8 cellular contexts compared by ENCODE assay signal in the genomic region with DNA sequence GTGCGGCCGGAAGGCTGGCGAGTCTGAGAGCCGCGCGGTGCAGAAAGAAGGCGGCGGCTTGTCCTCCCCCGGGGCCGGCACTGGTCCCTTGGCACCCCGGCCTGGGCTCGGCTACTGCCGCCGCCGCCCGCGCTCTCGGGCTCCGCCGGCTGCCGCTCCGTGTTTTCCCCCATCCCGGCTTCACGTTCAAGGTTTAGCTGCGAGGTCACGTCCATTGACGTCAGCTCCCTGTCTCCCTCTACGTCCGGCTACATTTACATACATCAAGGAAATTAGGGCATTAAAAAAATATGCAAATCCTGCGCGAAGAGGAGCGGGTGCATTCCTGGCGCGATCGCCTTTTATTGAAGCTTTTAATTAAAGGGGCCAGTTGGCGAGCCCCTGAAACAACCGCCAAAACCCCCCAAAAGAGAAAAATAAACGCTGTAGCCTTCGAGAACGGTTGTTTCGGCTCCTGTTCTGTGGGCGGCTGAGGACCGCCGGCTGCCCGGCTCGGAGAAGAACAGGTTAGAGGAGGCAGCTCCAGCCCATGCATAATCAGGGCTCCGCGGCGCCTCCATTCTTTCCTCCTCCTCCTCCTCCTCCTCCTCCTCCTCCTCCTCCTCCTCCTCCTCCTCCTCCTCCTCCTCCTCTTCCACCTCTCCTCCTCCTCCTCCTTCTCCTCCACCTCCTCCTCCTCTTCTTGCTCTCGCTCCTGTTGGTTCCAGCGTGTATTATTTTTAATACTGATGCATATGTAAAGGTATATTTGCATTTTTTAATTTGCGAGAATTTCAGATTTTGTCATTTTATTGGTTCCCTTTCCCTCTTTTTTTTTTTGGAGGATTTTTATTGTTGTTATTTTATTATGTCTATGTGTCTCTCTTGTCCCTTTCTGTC.
DNase-seq lines count a peak whose midpoint lies in the region; ATAC-seq and TF ChIP-seq lines count a peak whose summit lies in the region.

No MANE protein-coding gene starts in this region.

- peak overlapping the region; percentile 88 to 97 (median 94) for H3K4me3 Mint-ChIP-seq in brain
- peak overlapping the region; percentile 72 to 88 for H3K4me3 Mint-ChIP-seq in stimulated activated naive CD8-positive, alpha-beta T cell treated with anti-CD3 and anti-CD28 coated beads, Interleukin-15, amount 100 ng/mL, for 72 hours

- TF ChIP-seq CTCF in brain (conservative IDR thresholded peaks at IDR 0.05) (no peak), kidney epithelial cell (IDR thresholded peaks at IDR 0.05; ENCODE audit: insufficient read depth, low read length, poor library complexity, severe bottlenecking) (no peak)

- peaks cover 77% of the 10 kb centered on the region for H3K27me3 Mint-ChIP-seq in brain
- H3K27me3 Mint-ChIP-seq in stimulated activated naive CD8-positive, alpha-beta T cell treated with anti-CD3 and anti-CD28 coated beads, Interleukin-15, amount 100 ng/mL, for 72 hours, result peaks cover 100% of the 10 kb centered on the region

- H3K36me3 ChIP-seq in kidney epithelial cell (ENCODE audit: control insufficient read depth, insufficient read depth, low read length), result no peaks in the 10 kb centered on the region

- peak; percentile 47 for DNase-seq in CD1c-positive myeloid dendritic cell (ENCODE audit: extremely low spot score)
- DNase-seq in NCI-H82 (lab: John Stamatoyannopoulos, UW), result peak; percentile 87
- no peak for DNase-seq in kidney epithelial cell (ENCODE audit: low read depth)
- peak in 1 of 2 donors; percentile 55 for DNase-seq in stimulated activated naive CD8-positive, alpha-beta T cell treated with anti-CD3 and anti-CD28 coated beads, Interleukin-15, amount 100 ng/mL, for 72 hours
- no peak for DNase-seq in GM19238 (ENCODE audit: insufficient read length, low spot score)

- H3K27me3 ChIP-seq in kidney epithelial cell (ENCODE audit: control insufficient read depth, insufficient read depth, low read length), result peaks cover 90% of the 10 kb centered on the region

- peaks cover 0 to 54% (median 8%) of the 10 kb centered on the region in 5 experiments for H3K9me3 Mint-ChIP-seq in brain
- no peaks in the 10 kb centered on the region for H3K9me3 Mint-ChIP-seq in stimulated activated naive CD8-positive, alpha-beta T cell treated with anti-CD3 and anti-CD28 coated beads, Interleukin-15, amount 100 ng/mL, for 72 hours

- peak overlapping the region; percentile 97 to 100 (median 99) for H3K27ac Mint-ChIP-seq in brain
- peak overlapping the region in 1 of 2 donors; percentile 81 for H3K27ac Mint-ChIP-seq in stimulated activated naive CD8-positive, alpha-beta T cell treated with anti-CD3 and anti-CD28 coated beads, Interleukin-15, amount 100 ng/mL, for 72 hours

- ATAC-seq in GM19025 (IDR thresholded peaks at IDR 0.05; ENCODE audit: low read depth, unreplicated experiment) (peak; percentile 37), HG03280 (IDR thresholded peaks at IDR 0.05; ENCODE audit: unreplicated experiment) (peak; percentile 45)
- peak; percentile 48 for ATAC-seq in stimulated activated naive CD8-positive, alpha-beta T cell treated with anti-CD3 and anti-CD28 coated beads, Interleukin-15, amount 100 ng/mL, for 72 hours

- peaks cover 83% of the 10 kb centered on the region for H3K36me3 Mint-ChIP-seq in brain

- H3K4me3 ChIP-seq in kidney epithelial cell (ENCODE audit: low read depth, low read length), result peak overlapping the region; percentile 23

- H3K4me1 Mint-ChIP-seq in brain, result peaks cover 4% of the 10 kb centered on the region
- H3K4me1 Mint-ChIP-seq in stimulated activated naive CD8-positive, alpha-beta T cell treated with anti-CD3 and anti-CD28 coated beads, Interleukin-15, amount 100 ng/mL, for 72 hours, result peaks cover 71% of the 10 kb centered on the region

Comparison
In these comparisons a context has a peak if more than half of its experiments do, and no peak if none do; other contexts are left out.
1. DNase-seq: peak in CD1c-positive myeloid dendritic cell (single experiment) and NCI-H82 (single experiment); none in kidney epithelial cell (single experiment) and GM19238 (single experiment).
2. Peak in every context shown above with its lines, with median percentiles within 50 percentile points of each other: ATAC-seq.